ENCODE assay signal across 21 cellular contexts in genomic region chr10:13276749-13277394, GRCh38. TPM values are rescaled to one million over a fixed set of nuclear protein-coding genes. Genes with fewer than 3 reads are reported as not detected.
DNase-seq lines count a peak whose midpoint lies in the region; ATAC-seq and TF ChIP-seq lines count a peak whose summit lies in the region.
"Had no signal": no experiment of that assay in that cellular context is flagged by ENCODE, and none has a peak within 500 bp of the region (broad histone marks: within the 10 kb centered on the region; RNA-seq: fewer than 3 reads in every experiment).

No MANE protein-coding gene starts in this region.

- peak overlapping the region; percentile 27 for H3K27ac Mint-ChIP-seq in progenitor cell of endocrine pancreas
- H3K27ac Mint-ChIP-seq: activated naive CD4-positive, alpha-beta T cell treated with anti-CD3 and anti-CD28 coated beads for 36 hours; CD4-positive, alpha-beta T cell; natural killer cell treated with Interleukin-12 subunit alpha and Interleukin-12 subunit beta and Interleukin-15 and Interleukin-18, amount 100 ng/mL, for 72 hours; T-helper 2 cell treated with Interferon-gamma antibody and Interleukin-4, amounts not matched to agents 5 μg/mL and 100 μg/mL, for 36 hours had no signal

- no peak overlapping the region for H3K4me3 Mint-ChIP-seq in progenitor cell of endocrine pancreas (ENCODE audit: low read depth)
- H3K4me3 Mint-ChIP-seq: activated naive CD4-positive, alpha-beta T cell treated with anti-CD3 and anti-CD28 coated beads for 36 hours; CD4-positive, alpha-beta T cell; natural killer cell treated with Interleukin-12 subunit alpha and Interleukin-12 subunit beta and Interleukin-15 and Interleukin-18, amount 100 ng/mL, for 72 hours; T-helper 2 cell treated with Interferon-gamma antibody and Interleukin-4, amounts not matched to agents 5 μg/mL and 100 μg/mL, for 36 hours had no signal

- ATAC-seq in HG03097 (IDR thresholded peaks at IDR 0.05; ENCODE audit: low FRiP score, unreplicated experiment): no peak
- ATAC-seq: gastrocnemius medialis; natural killer cell treated with Interleukin-12 subunit alpha and Interleukin-12 subunit beta and Interleukin-15 and Interleukin-18, amount 100 ng/mL, for 72 hours had no signal

- H3K27me3 Mint-ChIP-seq in progenitor cell of endocrine pancreas: no peaks in the 10 kb centered on the region
- H3K27me3 Mint-ChIP-seq: CD4-positive, alpha-beta T cell; natural killer cell treated with Interleukin-12 subunit alpha and Interleukin-12 subunit beta and Interleukin-15 and Interleukin-18, amount 100 ng/mL, for 72 hours had no signal

- TF ChIP-seq CTCF in VCaP (conservative IDR thresholded peaks at IDR 0.05): peak; percentile 49
- TF ChIP-seq CTCF in progenitor cell of endocrine pancreas (IDR thresholded peaks at IDR 0.05; ENCODE audit: unreplicated experiment): no peak

- no peaks in the 10 kb centered on the region for H3K4me1 Mint-ChIP-seq in progenitor cell of endocrine pancreas (ENCODE audit: low read depth)

- DNase-seq in HCEC 1CT (peak; percentile 9), fibroblast of gingiva (ENCODE audit: low read depth) (peak; percentile 29), progenitor cell of endocrine pancreas (ENCODE audit: low spot score, unreplicated experiment) (no peak), activated gamma-delta T cell (lab: John Stamatoyannopoulos, UW) (no peak), NCI-H526 (lab: John Stamatoyannopoulos, UW) (no peak), NCI-H2227 treated with DMSO at 0.1 percent for 48 hours (lab: John Stamatoyannopoulos, UW) (no peak)
- DNase-seq: activated CD8-positive, alpha-beta memory T cell treated with anti-CD3 and anti-CD28 coated beads for 24 hours; activated naive CD4-positive, alpha-beta T cell treated with anti-CD3 and anti-CD28 coated beads for 36 hours; CD4-positive, alpha-beta T cell; cerebellar nuclear complex; gastrocnemius medialis; kidney; NCI-H1417; NCI-H446 treated with DMSO at 0.1 percent for 48 hours; Peyer's patch had no signal

- no peak overlapping the region for H3K27ac ChIP-seq in VCaP
- H3K27ac ChIP-seq: Peyer's patch had no signal

- H3K9me3 Mint-ChIP-seq in progenitor cell of endocrine pancreas (ENCODE audit: low read depth): no peaks in the 10 kb centered on the region
- H3K9me3 Mint-ChIP-seq: activated naive CD4-positive, alpha-beta T cell treated with anti-CD3 and anti-CD28 coated beads for 36 hours; CD4-positive, alpha-beta T cell; natural killer cell treated with Interleukin-12 subunit alpha and Interleukin-12 subunit beta and Interleukin-15 and Interleukin-18, amount 100 ng/mL, for 72 hours; T-helper 2 cell treated with Interferon-gamma antibody and Interleukin-4, amounts not matched to agents 5 μg/mL and 100 μg/mL, for 36 hours had no signal

- H3K36me3 Mint-ChIP-seq in progenitor cell of endocrine pancreas (ENCODE audit: insufficient read depth): peaks cover 4% of the 10 kb centered on the region
- H3K36me3 Mint-ChIP-seq: natural killer cell treated with Interleukin-12 subunit alpha and Interleukin-12 subunit beta and Interleukin-15 and Interleukin-18, amount 100 ng/mL, for 72 hours had no signal

RNA-seq across cellular contexts. Expression of gene PHYH, which starts 23.0 kb away (rescaled TPM):
- total RNA-seq in progenitor cell of endocrine pancreas: 19.0 and 19.9 TPM in 2 replicates

RNA-seq across cellular contexts. Expression of gene UCMA, which starts 42.7 kb away (rescaled TPM):
- not detected in 2 replicates for total RNA-seq in progenitor cell of endocrine pancreas
- total RNA-seq: activated naive CD4-positive, alpha-beta T cell treated with anti-CD3 and anti-CD28 coated beads for 36 hours; CD4-positive, alpha-beta T cell; G401; gastrocnemius medialis; kidney; natural killer cell treated with Interleukin-12 subunit alpha and Interleukin-12 subunit beta and Interleukin-15 and Interleukin-18, amount 100 ng/mL, for 72 hours; Peyer's patch; subcutaneous adipose tissue had no signal

Comparison
In these comparisons a context has a peak if more than half of its experiments do, and no peak if none do; other contexts are left out.
1. DNase-seq: peak in HCEC 1CT (single experiment) and fibroblast of gingiva (single experiment); none in progenitor cell of endocrine pancreas (single experiment), activated gamma-delta T cell (single experiment), NCI-H526 (0 of 2) and NCI-H2227 treated with DMSO at 0.1 percent for 48 hours (single experiment).